In the genomic region with DNA sequence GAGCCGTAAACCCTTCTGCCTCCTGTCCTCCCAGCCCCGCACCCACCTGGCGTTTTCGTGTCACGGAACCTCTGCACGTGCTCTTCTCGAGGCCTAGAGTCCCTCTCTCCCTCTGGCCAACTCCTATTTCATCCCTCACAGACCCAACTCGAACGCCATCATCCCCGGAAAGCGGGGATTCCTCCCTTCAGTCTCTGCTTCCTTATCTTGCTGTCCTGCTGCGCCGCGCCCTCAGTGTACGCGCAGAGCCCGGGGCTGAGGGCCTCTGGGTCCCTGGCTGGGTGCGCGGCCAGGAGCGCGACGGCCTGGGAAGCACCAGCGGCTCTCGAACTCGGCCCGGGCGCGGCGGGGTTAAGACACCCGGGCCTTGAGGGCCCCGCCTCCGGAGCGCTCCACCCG, we compare ENCODE assay signal across 8 cellular contexts. TPM values are rescaled to one million over a fixed set of nuclear protein-coding genes. Genes with fewer than 3 reads are reported as not detected.
DNase-seq lines count a peak whose midpoint lies in the region; ATAC-seq and TF ChIP-seq lines count a peak whose summit lies in the region.

No MANE protein-coding gene starts in this region.

- no peaks in the 10 kb centered on the region for H3K9me3 Mint-ChIP-seq in activated naive CD8-positive, alpha-beta T cell (ENCODE audit: low read depth)

- no peak for TF ChIP-seq CTCF in GM20000 (IDR thresholded peaks at IDR 0.05; ENCODE audit: extremely low read depth, missing control alignments)
- no peak for TF ChIP-seq CTCF in prostate gland (IDR thresholded peaks at IDR 0.05)

- DNase-seq in GDM1 (lab: John Stamatoyannopoulos, UW): peak; percentile 80
- DNase-seq in GM20000 (ENCODE audit: low spot score): peak; percentile 88
- DNase-seq in NOMO-1 (lab: John Stamatoyannopoulos, UW; ENCODE audit: unreplicated experiment in 2 of 2): peak; percentile 81 to 85
- DNase-seq in left cardiac atrium: peak; percentile 89
- DNase-seq in prostate gland (ENCODE audit: low spot score): peak; percentile 74
- DNase-seq in inferior parietal cortex (ENCODE audit: extremely low spot score): no peak

- no peaks in the 10 kb centered on the region for H3K36me3 ChIP-seq in prostate gland

- intact Hi-C loops in left cardiac atrium (cut with DNase I): loop anchor here in 1 of 2 donors (5.0 kb wide), 1 partner anchor 86 kb away; no protein-coding TSS in a partner anchor
- intact Hi-C loops in prostate gland (cut with DNase I): loop anchor here (5.0 kb wide), 1 partner anchor 91 kb away; no protein-coding TSS in a partner anchor

- WGBS in prostate gland: 1% methylated on average over 22 of the region's 34 CpGs

- peak; percentile 69 for TF ChIP-seq POLR2A in prostate gland (IDR thresholded peaks at IDR 0.05)

- peaks cover 36% of the 10 kb centered on the region for H3K4me1 Mint-ChIP-seq in activated naive CD8-positive, alpha-beta T cell (ENCODE audit: low read depth)

- no peaks in the 10 kb centered on the region for H3K27me3 Mint-ChIP-seq in activated naive CD8-positive, alpha-beta T cell

- H3K36me3 Mint-ChIP-seq in activated naive CD8-positive, alpha-beta T cell: peaks cover 7% of the 10 kb centered on the region

- H3K9me3 ChIP-seq in prostate gland: no peaks in the 10 kb centered on the region

- H3K27me3 ChIP-seq in prostate gland (replicated peaks; ENCODE audit: insufficient read depth): no peaks in the 10 kb centered on the region

- H3K4me3 Mint-ChIP-seq in activated naive CD8-positive, alpha-beta T cell: peak overlapping the region; percentile 100

- H3K4me1 ChIP-seq in prostate gland (replicated peaks): peaks cover 5% of the 10 kb centered on the region

- H3K4me3 ChIP-seq in prostate gland: peak overlapping the region; percentile 82 to 88

- peak overlapping the region; percentile 95 to 96 for H3K27ac ChIP-seq in prostate gland

- peak overlapping the region; percentile 99 for H3K27ac Mint-ChIP-seq in activated naive CD8-positive, alpha-beta T cell

- peak; percentile 37 for ATAC-seq in HG03571 (IDR thresholded peaks at IDR 0.05; ENCODE audit: unreplicated experiment)
- peak; percentile 91 for ATAC-seq in left cardiac atrium

RNA-seq across cellular contexts. Expression of a gene that starts 0.5 kb away (rescaled TPM):
- total RNA-seq in left cardiac atrium (10 to 100 TPM; 11.9 to 16.3 TPM), prostate gland (10 to 100 TPM; 27.5 to 29.7 TPM)

RNA-seq across cellular contexts. Expression of a gene that starts 19.9 kb away (rescaled TPM):
- total RNA-seq in left cardiac atrium: 10 to 100 TPM; 87.4 to 93.9 TPM
- 100 to 1,000 TPM; 132 to 208 TPM for total RNA-seq in prostate gland
